14 cellular contexts compared by ENCODE assay signal in the genomic region with DNA sequence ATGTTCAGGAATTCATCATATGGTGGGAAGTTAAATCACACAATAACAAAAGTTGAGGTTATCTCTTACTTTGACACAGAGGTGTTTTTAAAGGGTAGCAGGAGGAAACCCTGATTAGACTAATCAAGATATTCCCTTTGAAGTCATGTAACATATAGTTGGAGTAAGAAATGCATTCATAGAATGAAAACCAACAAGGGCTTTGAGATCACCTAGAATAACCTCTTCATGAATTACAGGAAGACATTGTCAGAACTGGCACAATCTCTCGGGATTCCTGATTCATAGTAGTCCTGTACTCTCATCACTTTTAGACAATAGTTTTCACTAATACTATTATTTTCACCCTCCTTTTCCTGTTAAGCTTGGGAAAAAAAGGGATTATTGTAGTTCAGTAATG.
"Had no signal": no experiment of that assay in that cellular context is flagged by ENCODE, and none has a peak within 500 bp of the region (broad histone marks: within the 10 kb centered on the region; RNA-seq: fewer than 3 reads in every experiment).

No MANE protein-coding gene starts in this region.

- DNase-seq: activated naive CD4-positive, alpha-beta T cell treated with anti-CD3 and anti-CD28 coated beads, Interleukin-2, amount 10 ng/mL, durations not matched to agents 7 days and 5 days; caudate nucleus; effector CD8-positive, alpha-beta T cell; islet precursor cell; mucosa of descending colon; naive thymus-derived CD4-positive, alpha-beta T cell; pancreas; stimulated activated CD4-positive, alpha-beta T cell treated with anti-CD3 and anti-CD28 coated beads, Interleukin-15, amount 100 ng/mL, for 24 hours; stimulated activated CD4-positive, alpha-beta T cell treated with anti-CD3 and anti-CD28 coated beads, Interleukin-4, amount 100 ng/mL, for 24 hours; stimulated activated naive CD8-positive, alpha-beta T cell treated with anti-CD3 and anti-CD28 coated beads, Interleukin-15, Interleukin-2, amounts not matched to agents 100 U/mL and 50 U/mL, for 24 hours; trophoblast cell had no signal

- H3K27me3 ChIP-seq: hepatocyte, pancreas, suprapubic skin had no signal

- H3K36me3 ChIP-seq: pancreas, suprapubic skin had no signal

- H3K9me3 ChIP-seq: mucosa of descending colon, pancreas, suprapubic skin had no signal

- ATAC-seq: mucosa of descending colon; naive thymus-derived CD4-positive, alpha-beta T cell; pancreas; stimulated activated naive CD8-positive, alpha-beta T cell treated with anti-CD3 and anti-CD28 coated beads, Interleukin-15, Interleukin-2, amounts not matched to agents 100 U/mL and 50 U/mL, for 24 hours had no signal

- H3K27ac ChIP-seq: coronary artery, hepatocyte, pancreas, suprapubic skin had no signal

- H3K4me1 ChIP-seq: pancreas had no signal

- H2AFZ ChIP-seq: hepatocyte had no signal

- H3K4me3 ChIP-seq: coronary artery, hepatocyte, mucosa of descending colon, pancreas, suprapubic skin had no signal

- H3K4me2 ChIP-seq: hepatocyte had no signal
